Comparison of ENCODE assay signal across 20 cellular contexts in the genomic region with DNA sequence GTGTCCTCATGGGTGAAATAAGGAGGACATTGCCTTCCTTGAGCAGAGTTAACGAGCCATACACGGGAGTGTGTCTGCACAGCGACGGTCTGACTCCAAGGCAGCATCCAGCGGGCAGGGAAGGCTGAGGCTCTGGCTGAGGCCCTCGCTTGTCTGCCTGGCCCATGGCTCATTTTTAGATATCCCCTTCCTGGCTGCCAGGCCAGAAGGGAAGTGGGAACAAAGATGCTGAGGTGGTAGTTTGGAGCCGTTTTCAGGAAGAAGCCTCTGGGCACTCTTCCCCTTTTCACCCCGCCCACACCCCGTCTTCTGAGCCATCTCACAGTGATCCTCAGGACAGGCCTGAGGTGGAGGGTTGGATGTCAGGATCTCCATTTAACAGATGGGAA. TPM values are rescaled to one million over a fixed set of nuclear protein-coding genes. Genes with fewer than 3 reads are reported as not detected.
DNase-seq lines count a peak whose midpoint lies in the region; ATAC-seq and TF ChIP-seq lines count a peak whose summit lies in the region.
"Had no signal": no experiment of that assay in that cellular context is flagged by ENCODE, and none has a peak within 500 bp of the region (broad histone marks: within the 10 kb centered on the region; RNA-seq: fewer than 3 reads in every experiment).

No MANE protein-coding gene starts in this region.

- no peak for ATAC-seq in CD4-positive, alpha-beta T cell (ENCODE audit: poor library complexity)
- ATAC-seq in stimulated activated effector memory CD8-positive, alpha-beta T cell treated with anti-CD3 and anti-CD28 coated beads, Interleukin-12 subunit alpha, Interleukin-12 subunit beta, amount 100 ng/mL, for 72 hours, result no peak
- ATAC-seq: effector memory CD8-positive, alpha-beta T cell had no signal

- H3K27ac Mint-ChIP-seq in CD14-positive monocyte, result peak overlapping the region in 5 of 7 donors; percentile 52 to 77 (median 73)
- H3K27ac Mint-ChIP-seq in endothelial cell (ENCODE audit: unreplicated experiment), result peak overlapping the region; percentile 36
- no peak overlapping the region for H3K27ac Mint-ChIP-seq in CD4-positive, alpha-beta T cell
- H3K27ac Mint-ChIP-seq in stimulated activated effector memory CD8-positive, alpha-beta T cell treated with anti-CD3 and anti-CD28 coated beads, Interleukin-12 subunit alpha, Interleukin-12 subunit beta, amount 100 ng/mL, for 72 hours, result no peak overlapping the region
- H3K27ac Mint-ChIP-seq: activated T-cell treated with anti-CD3 and anti-CD28 coated beads, Interleukin-2, amount 50 U/mL, for 72 hours had no signal

- H3K9me3 ChIP-seq in mesodermal cell (ENCODE audit: control insufficient read depth, low read length), result no peaks in the 10 kb centered on the region
- no peaks in the 10 kb centered on the region for H3K9me3 ChIP-seq in CD4-positive, alpha-beta T cell (ENCODE audit: control insufficient read depth, low read length)
- H3K9me3 ChIP-seq: neutrophil, right lobe of liver, suprapubic skin had no signal

- CTCF ChIA-PET in CD4-positive, alpha-beta T cell (lab: Charles Lee), result no interaction called here

- no peaks in the 10 kb centered on the region for H3K27me3 ChIP-seq in CD4-positive, alpha-beta T cell (ENCODE audit: control insufficient read depth, insufficient read depth, low read length)
- H3K27me3 ChIP-seq: right lobe of liver, suprapubic skin had no signal

- peak overlapping the region; percentile 45 for H3K27ac ChIP-seq in mesodermal cell (ENCODE audit: low read depth, low read length, severe bottlenecking)
- H3K27ac ChIP-seq in CD4-positive, alpha-beta T cell (ENCODE audit: low read depth, low read length), result no peak overlapping the region
- H3K27ac ChIP-seq: neutrophil, right lobe of liver, SK-N-MC, suprapubic skin had no signal

- intact Hi-C loops in CD14-positive monocyte (cut with micrococcal nuclease), result loop anchor here in 1 of 2 donors (2.0 kb wide), 1 partner anchor 27 kb away; no protein-coding TSS in a partner anchor
- intact Hi-C loops in CD4-positive, alpha-beta T cell (cut with DNase I, micrococcal nuclease), result no loop called here

- no peak for TF ChIP-seq CTCF in CD14-positive monocyte (IDR thresholded peaks at IDR 0.05)
- no peak for TF ChIP-seq CTCF in endothelial cell (IDR thresholded peaks at IDR 0.05; ENCODE audit: unreplicated experiment)
- TF ChIP-seq CTCF in CD4-positive, alpha-beta T cell (IDR thresholded peaks at IDR 0.05), result no peak

- H3K9me3 Mint-ChIP-seq in CD14-positive monocyte (no peaks in the 10 kb centered on the region), endothelial cell (ENCODE audit: unreplicated experiment) (no peaks in the 10 kb centered on the region)
- H3K9me3 Mint-ChIP-seq in CD4-positive, alpha-beta T cell, result no peaks in the 10 kb centered on the region
- H3K9me3 Mint-ChIP-seq in stimulated activated effector memory CD8-positive, alpha-beta T cell treated with anti-CD3 and anti-CD28 coated beads, Interleukin-12 subunit alpha, Interleukin-12 subunit beta, amount 100 ng/mL, for 72 hours, result no peaks in the 10 kb centered on the region
- H3K9me3 Mint-ChIP-seq: activated T-cell treated with anti-CD3 and anti-CD28 coated beads, Interleukin-2, amount 50 U/mL, for 72 hours; effector memory CD8-positive, alpha-beta T cell had no signal

- H3K36me3 Mint-ChIP-seq in CD14-positive monocyte, result no peaks in the 10 kb centered on the region
- H3K36me3 Mint-ChIP-seq in endothelial cell (ENCODE audit: low read depth, unreplicated experiment), result peaks cover 7% of the 10 kb centered on the region
- no peaks in the 10 kb centered on the region for H3K36me3 Mint-ChIP-seq in CD4-positive, alpha-beta T cell (ENCODE audit: low read depth)
- no peaks in the 10 kb centered on the region for H3K36me3 Mint-ChIP-seq in stimulated activated effector memory CD8-positive, alpha-beta T cell treated with anti-CD3 and anti-CD28 coated beads, Interleukin-12 subunit alpha, Interleukin-12 subunit beta, amount 100 ng/mL, for 72 hours

- H3K4me1 Mint-ChIP-seq in CD14-positive monocyte, result peaks cover 46% of the 10 kb centered on the region
- peaks cover 48% of the 10 kb centered on the region for H3K4me1 Mint-ChIP-seq in endothelial cell (ENCODE audit: unreplicated experiment)
- H3K4me1 Mint-ChIP-seq in CD4-positive, alpha-beta T cell (ENCODE audit: low read depth), result peaks cover 22% of the 10 kb centered on the region
- H3K4me1 Mint-ChIP-seq in stimulated activated effector memory CD8-positive, alpha-beta T cell treated with anti-CD3 and anti-CD28 coated beads, Interleukin-12 subunit alpha, Interleukin-12 subunit beta, amount 100 ng/mL, for 72 hours, result peaks cover 33% of the 10 kb centered on the region

- no peak overlapping the region for H3K4me3 ChIP-seq in mesodermal cell (ENCODE audit: extremely low read depth, insufficient read depth, low read length, poor library complexity, severe bottlenecking)
- H3K4me3 ChIP-seq: right lobe of liver, SK-N-MC, suprapubic skin had no signal

- POLR2A ChIA-PET in CD4-positive, alpha-beta T cell (lab: Charles Lee), result no interaction called here

- WGBS in mesodermal cell (ENCODE audit: insufficient coverage in 2 of 2), 2 experiments, result 84 to 95% methylated on average over 6 of the region's 9 CpGs

- DNase-seq in CD14-positive monocyte (ENCODE audit: low spot score), result peak; percentile 77
- DNase-seq in MV-4-11 (lab: John Stamatoyannopoulos, UW), result peak; percentile 73
- no peak for DNase-seq in endothelial cell (ENCODE audit: low spot score)
- DNase-seq in activated gamma-delta T cell (lab: John Stamatoyannopoulos, UW), result no peak
- no peak for DNase-seq in CD4-positive, alpha-beta T cell
- no peak for DNase-seq in stimulated activated effector memory CD8-positive, alpha-beta T cell treated with anti-CD3 and anti-CD28 coated beads, Interleukin-12 subunit alpha, Interleukin-12 subunit beta, amount 100 ng/mL, for 72 hours (ENCODE audit: low spot score in 2 of 2)
- DNase-seq in NCI-H748 treated with DMSO at 0.1 percent for 48 hours (lab: John Stamatoyannopoulos, UW), result no peak
- DNase-seq: activated CD4-positive, alpha-beta T cell treated with anti-CD3 and anti-CD28 coated beads, Interleukin-2, amount 50 U/mL, for 4 hours; Calu3; effector memory CD8-positive, alpha-beta T cell; IMR-90; NCI-H1105 treated with DMSO at 0.1 percent for 48 hours; NCI-H226 had no signal

- H3K27me3 Mint-ChIP-seq in CD14-positive monocyte (ENCODE audit: low read depth in 3 of 3) (peaks cover 3 to 20% (median 12%) of the 10 kb centered on the region in 3 donors), endothelial cell (ENCODE audit: unreplicated experiment) (peaks cover 8% of the 10 kb centered on the region)
- peaks cover 8% of the 10 kb centered on the region for H3K27me3 Mint-ChIP-seq in CD4-positive, alpha-beta T cell

- peaks cover 39% of the 10 kb centered on the region for H3K4me1 ChIP-seq in mesodermal cell (ENCODE audit: control insufficient read depth, insufficient read depth, low read length, poor library complexity, severe bottlenecking)

- no peaks in the 10 kb centered on the region for H3K36me3 ChIP-seq in mesodermal cell (ENCODE audit: control insufficient read depth, insufficient read depth, low read length)
- H3K36me3 ChIP-seq: neutrophil, right lobe of liver, suprapubic skin had no signal

- H3K4me3 Mint-ChIP-seq in CD14-positive monocyte (peak overlapping the region in 1 of 2 donors; percentile 53), endothelial cell (ENCODE audit: unreplicated experiment) (no peak overlapping the region)
- no peak overlapping the region for H3K4me3 Mint-ChIP-seq in CD4-positive, alpha-beta T cell
- no peak overlapping the region for H3K4me3 Mint-ChIP-seq in stimulated activated effector memory CD8-positive, alpha-beta T cell treated with anti-CD3 and anti-CD28 coated beads, Interleukin-12 subunit alpha, Interleukin-12 subunit beta, amount 100 ng/mL, for 72 hours
- H3K4me3 Mint-ChIP-seq: activated T-cell treated with anti-CD3 and anti-CD28 coated beads, Interleukin-2, amount 50 U/mL, for 72 hours; effector memory CD8-positive, alpha-beta T cell had no signal

RNA-seq across cellular contexts. Expression of a gene that starts 3.0 kb away (rescaled TPM):
- polyA plus RNA-seq in CD14-positive monocyte, result under 1 TPM in 1 of 2 donors, not detected in 1; 0.13 TPM
- total RNA-seq in endothelial cell (ENCODE audit: unreplicated experiment), result 3.5 TPM
- polyA plus RNA-seq in mesodermal cell (2013, experiment 1 of 2), result 0.88 TPM
- polyA plus RNA-seq in mesodermal cell (2013, experiment 2 of 2), result 0.10 TPM
- total RNA-seq in CD4-positive, alpha-beta T cell, result not detected
- total RNA-seq: activated T-cell treated with anti-CD3 and anti-CD28 coated beads, Interleukin-2, amount 50 U/mL, for 72 hours; IMR-90; mononuclear cell had no signal
- polyA plus RNA-seq: IMR-90 had no signal

RNA-seq across cellular contexts. Expression of a gene that starts 51.2 kb away (rescaled TPM):
- polyA plus RNA-seq in CD14-positive monocyte, result not detected
- 0.08 TPM for total RNA-seq in endothelial cell (ENCODE audit: unreplicated experiment)
- not detected for polyA plus RNA-seq in mesodermal cell (2013, experiment 1 of 2)
- polyA plus RNA-seq in mesodermal cell (2013, experiment 2 of 2), result not detected
- total RNA-seq in CD4-positive, alpha-beta T cell, result not detected
- total RNA-seq: activated T-cell treated with anti-CD3 and anti-CD28 coated beads, Interleukin-2, amount 50 U/mL, for 72 hours; Calu3; IMR-90; mononuclear cell; right lobe of liver; suprapubic skin had no signal
- polyA plus RNA-seq: IMR-90 had no signal

Comparison
In these comparisons a context has a peak if more than half of its experiments do, and no peak if none do; other contexts are left out.
1. DNase-seq: peak in CD14-positive monocyte (single experiment) and MV-4-11 (single experiment); none in endothelial cell (single experiment), activated gamma-delta T cell (single experiment), CD4-positive, alpha-beta T cell (0 of 10), stimulated activated effector memory CD8-positive, alpha-beta T cell treated with anti-CD3 and anti-CD28 coated beads, Interleukin-12 subunit alpha, Interleukin-12 subunit beta, amount 100 ng/mL, for 72 hours (0 of 2) and NCI-H748 treated with DMSO at 0.1 percent for 48 hours (single experiment).
2. H3K27ac Mint-ChIP-seq: peak in CD14-positive monocyte (5 of 7) and endothelial cell (single experiment); none in CD4-positive, alpha-beta T cell (single experiment) and stimulated activated effector memory CD8-positive, alpha-beta T cell treated with anti-CD3 and anti-CD28 coated beads, Interleukin-12 subunit alpha, Interleukin-12 subunit beta, amount 100 ng/mL, for 72 hours (single experiment).